Comparison of ENCODE assay signal across 8 cellular contexts in the genomic region with DNA sequence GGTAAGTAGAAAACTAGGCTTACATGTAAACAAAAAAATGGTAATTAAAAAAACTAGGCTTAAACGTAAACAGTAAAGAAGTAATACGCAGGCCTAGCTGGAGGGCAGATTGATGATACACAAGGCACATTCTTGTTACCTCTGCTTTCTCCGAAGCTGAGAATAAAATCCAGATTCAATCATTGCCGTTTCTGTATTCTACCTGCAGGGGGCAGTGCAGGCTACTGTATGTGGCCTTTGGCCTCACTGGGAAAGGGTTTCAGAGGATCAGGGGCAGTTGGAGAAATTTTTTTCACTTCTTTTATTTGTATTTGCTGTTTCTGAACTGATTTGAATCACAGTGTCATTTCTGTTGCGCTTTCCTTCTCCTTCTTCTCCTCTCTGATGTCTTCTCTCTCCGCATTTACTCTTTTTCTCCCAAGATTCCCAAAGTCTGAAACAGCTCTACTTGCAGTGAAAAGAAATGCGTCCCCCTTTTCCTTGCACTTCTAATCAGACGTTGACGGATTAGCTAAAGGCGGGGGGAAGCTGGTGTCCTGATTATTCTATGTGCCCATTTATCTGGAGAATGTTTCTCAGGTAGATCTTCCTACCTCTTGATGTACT.
DNase-seq lines count a peak whose midpoint lies in the region; ATAC-seq and TF ChIP-seq lines count a peak whose summit lies in the region.

No MANE protein-coding gene starts in this region.

- peak; percentile 85 for TF ChIP-seq RAD21 in neural cell (conservative IDR thresholded peaks at IDR 0.05)

- no peak overlapping the region for H3K4me3 ChIP-seq in epithelial cell of esophagus (ENCODE audit: low read length)
- H3K4me3 ChIP-seq in neural cell (ENCODE audit: low read length): no peak overlapping the region
- H3K4me3 ChIP-seq in thoracic aorta: no peak overlapping the region

- H3K4me2 ChIP-seq in neural cell (ENCODE audit: low read length): no peak overlapping the region

- peak; percentile 12 for DNase-seq in EL
- DNase-seq in NCI-H774 (lab: John Stamatoyannopoulos, UW): peak; percentile 44
- peak in 2 of 3 experiments; percentile 10 to 58 for DNase-seq in activated CD8-positive, alpha-beta memory T cell treated with anti-CD3 and anti-CD28 coated beads for 48 hours (ENCODE audit: low read depth in 2 of 3, low spot score in 2 of 3)
- DNase-seq in epithelial cell of esophagus (ENCODE audit: low read depth): peak; percentile 70
- DNase-seq in thoracic aorta (ENCODE audit: low spot score): no peak
- DNase-seq in GM19238 (ENCODE audit: insufficient read length, low spot score): no peak

- no peaks in the 10 kb centered on the region for H3K4me1 ChIP-seq in thoracic aorta (ENCODE audit: control insufficient read depth in 1 of 2, low read depth in 2 of 2)

- H3K36me3 ChIP-seq in neural cell (ENCODE audit: insufficient read depth, low read length): no peaks in the 10 kb centered on the region
- no peaks in the 10 kb centered on the region for H3K36me3 ChIP-seq in thoracic aorta

- TF ChIP-seq CTCF in epithelial cell of esophagus (IDR thresholded peaks at IDR 0.05; ENCODE audit: insufficient read depth, low read depth, low read length, missing control alignments) (peak; percentile 88), neural cell (IDR thresholded peaks at IDR 0.05; ENCODE audit: poor library complexity, severe bottlenecking) (peak; percentile 84), thoracic aorta (IDR thresholded peaks at IDR 0.05) (peak; percentile 52)

- H3K9me3 ChIP-seq in neural cell (ENCODE audit: low read length): no peaks in the 10 kb centered on the region
- H3K9me3 ChIP-seq in thoracic aorta: no peaks in the 10 kb centered on the region

- H3K27me3 ChIP-seq in neural cell (ENCODE audit: insufficient read depth, low read depth, low read length) (no peaks in the 10 kb centered on the region), thoracic aorta (replicated peaks; ENCODE audit: insufficient read depth) (no peaks in the 10 kb centered on the region)

- H3K9ac ChIP-seq in neural cell (ENCODE audit: low read length): no peak overlapping the region

- ATAC-seq in HG03103 (IDR thresholded peaks at IDR 0.05; ENCODE audit: low read depth, unreplicated experiment) (peak; percentile 67), thoracic aorta (ENCODE audit: insufficient number of reproducible peaks, low FRiP score, low read depth) (no peak)

- H3K27ac ChIP-seq in neural cell (ENCODE audit: low read length) (no peak overlapping the region), thoracic aorta (no peak overlapping the region)

- TF ChIP-seq EP300 in neural cell (conservative IDR thresholded peaks at IDR 0.05; ENCODE audit: poor library complexity, severe bottlenecking): no peak

- no peaks in the 10 kb centered on the region for H4K20me1 ChIP-seq in neural cell (ENCODE audit: insufficient read depth)

- no peaks in the 10 kb centered on the region for H3F3A ChIP-seq in neural cell (ENCODE audit: insufficient read depth, low read length, poor library complexity, severe bottlenecking)

- H2AFZ ChIP-seq in neural cell (ENCODE audit: low read depth, low read length): no peak overlapping the region

- H3K9me2 ChIP-seq in neural cell (ENCODE audit: insufficient read depth, low read length): no peaks in the 10 kb centered on the region

- no peaks in the 10 kb centered on the region for H3K79me2 ChIP-seq in neural cell (replicated peaks; ENCODE audit: insufficient read depth, low read length)

TF ChIP-seq in neural cell, 6 proteins besides CTCF, POLR2A, EP300 and RAD21:
- TF ChIP-seq EZH2 (IDR thresholded peaks at IDR 0.05; ENCODE audit: borderline replicate concordance, insufficient read depth, low read length, poor library complexity, severe bottlenecking) (no peak), REST (IDR thresholded peaks at IDR 0.05; ENCODE audit: borderline replicate concordance) (no peak), SMC3 (conservative IDR thresholded peaks at IDR 0.05; ENCODE audit: poor library complexity) (peak; percentile 85), TAF1 (IDR thresholded peaks at IDR 0.05; ENCODE audit: low read depth) (no peak)

Comparison
In these comparisons a context has a peak if more than half of its experiments do, and no peak if none do; other contexts are left out.
1. DNase-seq: peak in EL (single experiment), NCI-H774 (single experiment), activated CD8-positive, alpha-beta memory T cell treated with anti-CD3 and anti-CD28 coated beads for 48 hours (2 of 3) and epithelial cell of esophagus (single experiment); none in thoracic aorta (single experiment) and GM19238 (single experiment).
2. Peak in every context shown above with its lines, with median percentiles within 50 percentile points of each other: CTCF ChIP-seq.